8 cellular contexts compared by ENCODE assay signal in the genomic region with DNA sequence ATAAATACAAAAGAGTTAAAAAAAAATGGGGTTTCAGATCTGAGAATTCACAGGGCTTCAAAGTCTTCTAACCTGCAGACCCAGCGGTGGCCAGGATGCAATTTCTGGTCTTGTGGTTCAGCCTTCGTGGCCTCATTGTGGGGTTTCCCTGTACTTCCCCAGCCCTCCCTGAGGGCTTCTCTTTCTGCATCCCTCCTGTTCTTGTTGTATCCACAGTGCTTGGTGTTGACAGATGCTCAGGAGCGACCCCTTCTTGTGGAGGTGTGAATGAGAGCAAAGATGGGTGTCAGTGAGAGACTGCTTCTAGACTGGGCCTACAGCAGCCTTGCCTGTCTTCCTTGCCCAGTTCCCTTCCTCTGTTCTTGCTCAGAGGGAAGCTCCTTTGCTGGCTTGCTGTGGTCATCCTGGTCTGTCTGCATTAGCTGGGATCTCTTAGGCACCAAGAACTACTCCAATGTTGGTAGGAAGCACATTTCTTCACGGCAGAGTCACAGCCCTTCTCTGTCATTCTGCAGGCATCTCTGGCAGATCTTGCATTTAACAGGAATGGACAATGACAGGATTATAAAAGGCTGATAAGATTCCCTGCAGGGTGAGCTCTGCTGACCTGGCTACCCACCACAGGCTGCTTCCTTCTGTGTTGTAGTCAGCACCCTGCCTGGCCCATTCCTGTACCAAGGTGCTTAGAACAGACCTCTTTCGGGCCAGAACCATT.
DNase-seq lines count a peak whose midpoint lies in the region; ATAC-seq, FAIRE-seq and TF ChIP-seq lines count a peak whose summit lies in the region.

No MANE protein-coding gene starts in this region.

- H3K4me3 ChIP-seq in WERI-Rb-1 (ENCODE audit: low read depth, low read length) (no peak overlapping the region), keratinocyte (ENCODE audit: control insufficient read depth in 2 of 3, extremely low read depth in 1 of 3, insufficient read depth in 2 of 3, low read depth in 1 of 3, low read length in 3 of 3) (no peak overlapping the region)

- H3K9ac ChIP-seq in keratinocyte (ENCODE audit: control insufficient read depth, extremely low read depth, insufficient read depth, low read length), result no peak overlapping the region

- peak; percentile 22; the same call in 1 of the 2 replicates for TF ChIP-seq CTCF in 22Rv1 (IDR thresholded peaks at IDR 0.05)
- peak; percentile 61 for TF ChIP-seq CTCF in GM13977 (IDR thresholded peaks at IDR 0.05; ENCODE audit: extremely low read depth, insufficient read depth, missing control alignments)
- peak; percentile 65 for TF ChIP-seq CTCF in WERI-Rb-1 (IDR thresholded peaks at IDR 0.05; ENCODE audit: low read depth, low read length)
- TF ChIP-seq CTCF in keratinocyte (optimal IDR thresholded peaks at IDR 0.05 in 1 of 3, IDR thresholded peaks at IDR 0.05 in 1 of 3, conservative IDR thresholded peaks at IDR 0.05 in 1 of 3; ENCODE audit: extremely low read depth in 1 of 3, insufficient read depth in 2 of 3, low read length in 3 of 3), result peak in 2 of 3 experiments; percentile 32 to 41

- dilution Hi-C loops in keratinocyte (cut with MboI; ENCODE audit: extremely low pct_ligation_motif_present, low sequenced_read_pairs), result no loop called here

- H3K79me2 ChIP-seq in keratinocyte (ENCODE audit: control insufficient read depth, insufficient read depth, low read length), result no peaks in the 10 kb centered on the region

- ATAC-seq in HG03378 (IDR thresholded peaks at IDR 0.05; ENCODE audit: unreplicated experiment), result peak; percentile 70
- ATAC-seq in HG03571 (IDR thresholded peaks at IDR 0.05; ENCODE audit: unreplicated experiment), result no peak

- peak; percentile 75 for DNase-seq in GM13977 (ENCODE audit: low spot score)
- peak; percentile 76 for DNase-seq in WERI-Rb-1
- no peak for DNase-seq in keratinocyte (ENCODE audit: low read depth, low spot score)
- DNase-seq in effector CD8-positive, alpha-beta T cell (lab: John Stamatoyannopoulos, UW), result no peak
- DNase-seq in NCI-H345 treated with DMSO at 0.1 percent for 48 hours (lab: John Stamatoyannopoulos, UW; ENCODE audit: unreplicated experiment), result no peak

- H3K9me3 ChIP-seq in WERI-Rb-1 (ENCODE audit: severe bottlenecking) (no peaks in the 10 kb centered on the region), keratinocyte (ENCODE audit: control insufficient read depth, low read depth, low read length) (no peaks in the 10 kb centered on the region)

- no peaks in the 10 kb centered on the region for H3K9me1 ChIP-seq in keratinocyte (ENCODE audit: control insufficient read depth, extremely low read depth, insufficient read depth, low read length)

- H3K4me2 ChIP-seq in keratinocyte (ENCODE audit: control insufficient read depth, extremely low read depth, insufficient read depth, low read depth, low read length), result no peak overlapping the region

- H3K27me3 ChIP-seq in WERI-Rb-1 (ENCODE audit: insufficient read depth, low read depth, severe bottlenecking) (no peaks in the 10 kb centered on the region), keratinocyte (ENCODE audit: control insufficient read depth, extremely low read depth, insufficient read depth, low read length) (no peaks in the 10 kb centered on the region)

- no peaks in the 10 kb centered on the region for H4K20me1 ChIP-seq in keratinocyte (ENCODE audit: control insufficient read depth, extremely low read depth, insufficient read depth, low read length)

- in situ Hi-C loops in GM13977 (cut with MboI; ENCODE audit: low pct_unique_long_range_greater_than_20kb, low sequenced_read_pairs, unreplicated experiment), result no loop called here

- no peak for FAIRE-seq in keratinocyte (lab: Jason Lieb, UNC)

- H2AFZ ChIP-seq in keratinocyte (ENCODE audit: control insufficient read depth, low read length), result no peak overlapping the region

- no peak overlapping the region for H3K27ac ChIP-seq in 22Rv1
- peak overlapping the region; percentile 32 for H3K27ac ChIP-seq in WERI-Rb-1
- no peak overlapping the region for H3K27ac ChIP-seq in keratinocyte (ENCODE audit: control insufficient read depth, insufficient read depth, low read length)

- no peaks in the 10 kb centered on the region for H3K4me1 ChIP-seq in keratinocyte (ENCODE audit: control insufficient read depth, extremely low read depth, insufficient read depth, low read length)

- no peaks in the 10 kb centered on the region for H3K36me3 ChIP-seq in WERI-Rb-1
- no peaks in the 10 kb centered on the region for H3K36me3 ChIP-seq in keratinocyte (ENCODE audit: control insufficient read depth in 2 of 2, extremely low read depth in 1 of 2, insufficient read depth in 2 of 2, low read length in 2 of 2)

Comparison
In these comparisons a context has a peak if more than half of its experiments do, and no peak if none do; other contexts are left out.
1. DNase-seq: peak in GM13977 (single experiment) and WERI-Rb-1 (single experiment); none in keratinocyte (single experiment), effector CD8-positive, alpha-beta T cell (single experiment) and NCI-H345 treated with DMSO at 0.1 percent for 48 hours (single experiment).
2. Peak in every context shown above with its lines, with median percentiles within 50 percentile points of each other: CTCF ChIP-seq.